In the genomic region with DNA sequence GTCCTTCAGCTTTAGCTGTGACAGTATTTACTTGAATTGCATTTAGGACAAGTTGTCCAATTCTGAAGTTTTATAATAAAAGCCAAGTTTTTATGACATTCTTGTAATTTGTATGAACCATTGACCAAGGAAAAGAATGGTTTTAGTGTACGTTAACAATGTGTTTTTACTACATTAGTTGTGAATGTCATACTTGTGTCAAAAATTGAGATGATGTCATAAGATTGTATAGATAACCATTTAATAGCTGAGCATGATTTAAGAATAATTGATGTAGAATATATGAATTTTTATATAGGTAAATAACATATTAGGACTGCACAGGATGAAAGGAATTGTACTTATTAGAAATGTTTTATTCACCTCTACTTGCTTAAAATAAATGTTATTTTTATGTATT, we compare ENCODE assay signal across 25 cellular contexts.
DNase-seq lines count a peak whose midpoint lies in the region; ATAC-seq, FAIRE-seq and TF ChIP-seq lines count a peak whose summit lies in the region.
"Had no signal": no experiment of that assay in that cellular context is flagged by ENCODE, and none has a peak within 500 bp of the region (broad histone marks: within the 10 kb centered on the region; RNA-seq: fewer than 3 reads in every experiment).

No MANE protein-coding gene starts in this region.

- H3K4me2 ChIP-seq in A549: no peak overlapping the region
- H3K4me2 ChIP-seq: BLaER1 had no signal

- H3K4me1 ChIP-seq in A549: no peaks in the 10 kb centered on the region
- H3K4me1 ChIP-seq: BE2C, BLaER1 had no signal

- H3K9me3 ChIP-seq in A549: no peaks in the 10 kb centered on the region
- H3K9me3 ChIP-seq: BE2C, BLaER1 had no signal

- TF ChIP-seq POLR2A in A549 (IDR thresholded peaks at IDR 0.05; ENCODE audit: low read length): no peak

- CTCF ChIA-PET in A549 (lab: Yijun Ruan, JAX): no interaction called here

- FAIRE-seq in A204.1 (lab: Jason Lieb, UNC) (peak; percentile 39), A549 (lab: Jason Lieb, UNC) (peak; percentile 77), islet of Langerhans (lab: Jason Lieb, UNC) (peak; percentile 13)
- FAIRE-seq: GM12878, GM12892, GM18507 had no signal

- TF ChIP-seq EP300 in A549 (IDR thresholded peaks at IDR 0.05): no peak

- TF ChIP-seq CTCF in A549 (IDR thresholded peaks at IDR 0.05) (no peak), GM20000 (IDR thresholded peaks at IDR 0.05; ENCODE audit: extremely low read depth, missing control alignments) (no peak)

- H3K27ac ChIP-seq in A549: no peak overlapping the region
- H3K27ac ChIP-seq: BLaER1 had no signal

- 39% methylated on average over 1 of the region's 1 CpG for WGBS in A549 (ENCODE audit: missing lambda C conversion rate)

- POLR2A ChIA-PET in A549 (lab: Yijun Ruan, JAX): no interaction called here

- H3K4me3 ChIP-seq in A549: no peak overlapping the region
- H3K4me3 ChIP-seq: BLaER1, GM12878 had no signal

- no peak for TF ChIP-seq RAD21 in A549 (conservative IDR thresholded peaks at IDR 0.05 in 1 of 2, IDR thresholded peaks at IDR 0.05 in 1 of 2)

- DNase-seq in A549 (ENCODE audit: low read depth in 1 of 2, low spot score in 1 of 2): no peak
- DNase-seq in GM20000 (ENCODE audit: low spot score): no peak
- no peak for DNase-seq in activated effector memory CD4-positive, alpha-beta T cell treated with anti-CD3 and anti-CD28 coated beads, Interleukin-2, amount 50 U/mL, for 16 hours
- DNase-seq in NCI-H1048 (lab: John Stamatoyannopoulos, UW): no peak
- DNase-seq: 8988T; ACHN; BE2C; C1 segment of cervical spinal cord; CD4-positive, alpha-beta memory T cell; CD4-positive, CD25-positive, alpha-beta regulatory T cell; CD8-positive, alpha-beta memory T cell; COR-L47; DMS 273 treated with DMSO at 0.1 percent for 48 hours; DMS153; DMS53; DMS79; DND-41; EL; GDM1 had no signal

- ATAC-seq in A549: no peak
- ATAC-seq: GM12878 had no signal

TF ChIP-seq in A549, 52 proteins besides CTCF, POLR2A, EP300 and RAD21:
- TF ChIP-seq ZNF302 (CRISPR knock-in tag; IDR thresholded peaks at IDR 0.05): no peak
- TF ChIP-seq NPAS2 (CRISPR knock-in tag; IDR thresholded peaks at IDR 0.05; ENCODE audit: borderline replicate concordance): no peak
- no peak for TF ChIP-seq KDM5A (IDR thresholded peaks at IDR 0.05)
- TF ChIP-seq BHLHE40 (IDR thresholded peaks at IDR 0.05; ENCODE audit: low read depth, low read length): no peak
- TF ChIP-seq, protein P1, sequence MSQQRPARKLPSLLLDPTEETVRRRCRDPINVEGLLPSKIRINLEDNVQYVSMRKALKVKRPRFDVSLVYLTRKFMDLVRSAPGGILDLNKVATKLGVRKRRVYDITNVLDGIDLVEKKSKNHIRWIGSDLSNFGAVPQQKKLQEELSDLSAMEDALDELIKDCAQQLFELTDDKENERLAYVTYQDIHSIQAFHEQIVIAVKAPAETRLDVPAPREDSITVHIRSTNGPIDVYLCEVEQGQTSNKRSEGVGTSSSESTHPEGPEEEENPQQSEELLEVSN (IDR thresholded peaks at IDR 0.05; ENCODE audit: borderline replicate concordance, low read depth): no peak
- TF ChIP-seq HOXB13 (CRISPR knock-in tag; IDR thresholded peaks at IDR 0.05; ENCODE audit: low read depth): no peak
TF ChIP-seq in A549: peak in this region for 0.
